In the genomic region with DNA sequence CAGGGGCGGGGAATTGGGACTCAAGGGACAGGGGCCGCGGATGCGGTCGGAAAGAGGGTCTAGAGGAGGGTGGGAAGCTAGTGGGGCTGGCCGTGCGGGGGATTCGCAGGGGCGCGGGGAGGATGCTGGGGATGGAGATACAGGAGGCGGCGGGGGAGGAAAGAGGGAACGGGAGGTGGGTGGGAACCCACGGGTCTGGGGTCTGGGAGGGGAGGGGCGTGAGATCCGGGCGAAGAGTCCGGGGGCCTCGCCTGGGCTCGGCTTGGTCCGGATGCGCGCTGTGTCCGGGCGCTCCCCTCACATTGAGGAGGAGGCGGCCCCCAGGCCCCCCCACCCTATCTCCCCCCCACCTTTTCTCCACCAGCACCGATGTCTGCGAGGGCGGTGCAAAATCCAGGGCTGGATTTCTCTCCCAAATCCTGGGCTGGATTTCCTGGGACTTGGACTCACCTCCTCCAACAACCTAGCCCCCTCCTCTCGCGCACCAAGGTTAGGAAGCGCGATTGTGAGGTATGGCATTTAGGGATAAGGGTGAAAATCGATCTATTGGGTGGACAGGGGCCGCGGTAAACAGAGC, we compare ENCODE assay signal across 8 cellular contexts. TPM values are rescaled to one million over a fixed set of nuclear protein-coding genes. Genes with fewer than 3 reads are reported as not detected.
A peak's percentile ranks its signal among the peaks of the same experiment; 100 is the strongest.
DNase-seq lines count a peak whose midpoint lies in the region; ATAC-seq, FAIRE-seq and TF ChIP-seq lines count a peak whose summit lies in the region.

A gene (minus strand): TSS at position 82 of the 577 bp plus-strand sequence. CDS start 496 bp downstream, outside the sequence.

- no peaks in the 10 kb centered on the region for H3K9me3 ChIP-seq in ES-I3 (ENCODE audit: control insufficient read depth, insufficient read depth, low read length)
- no peaks in the 10 kb centered on the region; a peak in 1 of 4 replicates for H3K9me3 ChIP-seq in H1 (ENCODE audit: insufficient read depth in 2 of 2, low read depth in 1 of 2, low read length in 1 of 2)
- H3K9me3 ChIP-seq in pancreas: no peaks in the 10 kb centered on the region

- TF ChIP-seq RAD21 in H1 (IDR thresholded peaks at IDR 0.05 in 1 of 2, conservative IDR thresholded peaks at IDR 0.05 in 1 of 2; ENCODE audit: low read depth in 2 of 2, low read length in 2 of 2): no peak

- no peak within 1 kb of the TSS for H2BK20ac ChIP-seq in H1 (ENCODE audit: low read length)

- peaks cover 46 to 80% (median 75%) of the 10 kb centered on the region in 4 experiments for H3K27me3 ChIP-seq in H1 (replicated peaks in 1 of 4; ENCODE audit: control insufficient read depth in 3 of 4, extremely low read depth in 1 of 4, insufficient read depth in 3 of 4, low read length in 3 of 4)
- peaks cover 0 to 12% (median 0%) of the 10 kb centered on the region in 4 donors for H3K27me3 ChIP-seq in pancreas

- DNase-seq in NCI-H69 (lab: John Stamatoyannopoulos, UW): peak; percentile 84
- DNase-seq in H1 (ENCODE audit: low read depth in 1 of 2, low spot score in 2 of 2): peak in 1 of 2 experiments; percentile 82
- no peak for DNase-seq in pancreas
- DNase-seq in activated gamma-delta T cell (lab: John Stamatoyannopoulos, UW): no peak

- peak within 1 kb of the TSS; percentile 29; the same call in 1 of the 2 replicates for H3K9ac ChIP-seq in ES-I3 (ENCODE audit: low read depth, low read length)
- no peak within 1 kb of the TSS for H3K9ac ChIP-seq in H1 (replicated peaks in 1 of 4; ENCODE audit: extremely low read depth in 1 of 4, low read depth in 3 of 4, low read length in 3 of 4)

- no peaks in the 10 kb centered on the region for H3K79me1 ChIP-seq in H1 (ENCODE audit: low read depth, low read length)

- H2AFZ ChIP-seq in H1 (ENCODE audit: low read length): no peak within 1 kb of the TSS

- H3K27ac ChIP-seq in H1 (ENCODE audit: low read depth, low read length) (no peak within 1 kb of the TSS), pancreas (no peak within 1 kb of the TSS)

- no peak for TF ChIP-seq EP300 in H1 (IDR thresholded peaks at IDR 0.05; ENCODE audit: borderline replicate concordance in 1 of 2, low read depth in 2 of 2, low read length in 2 of 2)

- TF ChIP-seq CTCF in H1 (IDR thresholded peaks at IDR 0.05; ENCODE audit: control extremely low read depth in 1 of 3, insufficient read depth in 1 of 3, low read depth in 1 of 3, low read length in 3 of 3): no peak
- no peak for TF ChIP-seq CTCF in pancreas (IDR thresholded peaks at IDR 0.05)

- no peak within 1 kb of the TSS; the same call in 1 of the 2 replicates for H3K18ac ChIP-seq in H1 (ENCODE audit: extremely low read depth, low read length)

- CTCF ChIA-PET in H1 (lab: Charles Lee; ENCODE audit: partially characterized antibody): interaction anchor here (0.6 to 11.2 kb wide), 8 partner anchors 16 to 264 kb away, joined by 3 to 149 read pairs (median 4); a partner anchor contains a TSS

- no peaks in the 10 kb centered on the region for H3K36me3 ChIP-seq in ES-I3 (ENCODE audit: insufficient read depth, low read length)
- H3K36me3 ChIP-seq in H1 (ENCODE audit: control insufficient read depth in 2 of 4, insufficient read depth in 4 of 4, low read length in 3 of 4): peaks cover 0 to 6% (median 0%) of the 10 kb centered on the region in 4 experiments; a peak in 1 of 8 replicates
- no peaks in the 10 kb centered on the region for H3K36me3 ChIP-seq in pancreas

- H3K4ac ChIP-seq in H1 (replicated peaks; ENCODE audit: insufficient read length, low read depth, low read length): no peak within 1 kb of the TSS

- POLR2A ChIA-PET in H1 (lab: Charles Lee; ENCODE audit: partially characterized antibody): interaction anchor here (0.7 to 5.2 kb wide), 8 partner anchors 11 to 133 kb away, joined by 3 to 59 read pairs (median 6); a partner anchor contains a TSS

- H4K20me1 ChIP-seq in H1 (replicated peaks in 1 of 2; ENCODE audit: control insufficient read depth in 1 of 2, insufficient read depth in 2 of 2, low read length in 2 of 2): peaks cover 0 to 17% of the 10 kb centered on the region in 2 experiments

- peak within 1 kb of the TSS; percentile 79 to 93 for H3K4me2 ChIP-seq in H1 (ENCODE audit: insufficient read depth in 1 of 2, low read depth in 2 of 2, low read length in 2 of 2)

- WGBS in H1 (ENCODE audit: extremely low coverage in 1 of 2, insufficient coverage in 1 of 2, insufficient read length in 1 of 2, insufficient replicate concordance in 2 of 2, low coverage in 1 of 2, low lambda C conversion rate in 2 of 2, missing lambda C conversion rate in 1 of 2), 2 experiments: 3% methylated on average over 10 of the region's 36 CpGs; no CpG with 5 or more reads in 1 of the 2 experiments
- 1 to 7% methylated on average over 22 to 35 of the region's 36 CpGs for WGBS in pancreas, 2 donors

- H4K91ac ChIP-seq in H1 (replicated peaks; ENCODE audit: insufficient read length, low read length): no peak within 1 kb of the TSS

- ATAC-seq in pancreas (no peak), HG03520 (IDR thresholded peaks at IDR 0.05; ENCODE audit: unreplicated experiment) (no peak), HG02970 (IDR thresholded peaks at IDR 0.05; ENCODE audit: low FRiP score, unreplicated experiment) (no peak), HG02885 (IDR thresholded peaks at IDR 0.05; ENCODE audit: poor library complexity, unreplicated experiment) (no peak)

- TF ChIP-seq POLR2A in H1 (IDR thresholded peaks at IDR 0.05; ENCODE audit: control extremely low read depth in 1 of 2, low read depth in 2 of 2, low read length in 2 of 2): no peak

- H2BK120ac ChIP-seq in H1 (replicated peaks; ENCODE audit: low read depth, low read length): no peak within 1 kb of the TSS

- H3K79me2 ChIP-seq in H1 (ENCODE audit: control insufficient read depth in 1 of 2, insufficient read depth in 2 of 2, low read length in 2 of 2): no peaks in the 10 kb centered on the region

- H3K4me3 ChIP-seq in H1 (ENCODE audit: extremely low read depth in 1 of 4, insufficient read depth in 2 of 4, low read depth in 3 of 4, low read length in 4 of 4): peak within 1 kb of the TSS; percentile 31 to 76 (median 43)
- peak within 1 kb of the TSS in 3 of 4 donors; percentile 3 to 42 (median 32) for H3K4me3 ChIP-seq in pancreas

- no peak within 1 kb of the TSS for H4K8ac ChIP-seq in H1 (ENCODE audit: extremely low read depth, insufficient read depth, low read length)

- peaks cover 2% of the 10 kb centered on the region; the same call in 1 of the 2 replicates for H3K23me2 ChIP-seq in H1 (ENCODE audit: low read depth, low read length)

- no peak within 1 kb of the TSS for H3K56ac ChIP-seq in H1 (replicated peaks; ENCODE audit: insufficient read length, low read depth, low read length)

- FAIRE-seq in H1 (lab: Jason Lieb, UNC) (peak; percentile 19), pancreas (lab: Jason Lieb, UNC) (no peak)

- H2BK5ac ChIP-seq in H1 (ENCODE audit: low read depth, low read length): no peak within 1 kb of the TSS

- intact Hi-C loops in pancreas (cut with DNase I): no loop called here

- no peak within 1 kb of the TSS for H4K5ac ChIP-seq in H1 (ENCODE audit: insufficient read length, low read depth, low read length)

- H2BK15ac ChIP-seq in H1 (ENCODE audit: low read length): 0 out of 2 replicates have a peak within 1 kb of the TSS, but pooled peaks have one; percentile 48

- no peak within 1 kb of the TSS for H3K14ac ChIP-seq in H1 (ENCODE audit: insufficient read length)

- H3K4me1 ChIP-seq in ES-I3 (ENCODE audit: insufficient read depth, low read length) (peaks cover 16% of the 10 kb centered on the region), H1 (replicated peaks in 1 of 4; ENCODE audit: control insufficient read depth in 3 of 4, insufficient read depth in 4 of 4, low read length in 3 of 4) (peaks cover 6 to 29% (median 12%) of the 10 kb centered on the region in 4 experiments; a peak in 6 of 7 replicates), pancreas (peaks cover 9 to 15% (median 13%) of the 10 kb centered on the region in 3 donors)

- no peak within 1 kb of the TSS for H3K23ac ChIP-seq in H1 (ENCODE audit: insufficient read length)

- no peak within 1 kb of the TSS for H2BK12ac ChIP-seq in H1 (ENCODE audit: low read depth, low read length)

- H2AK5ac ChIP-seq in H1 (ENCODE audit: low read depth, low read length): no peak within 1 kb of the TSS

TF ChIP-seq in H1, 55 proteins besides CTCF, POLR2A, EP300 and RAD21 (continues in another document):
- peak; percentile 99 for TF ChIP-seq SP1 (IDR thresholded peaks at IDR 0.05; ENCODE audit: low read depth, low read length)
- TF ChIP-seq RBBP5 (IDR thresholded peaks at IDR 0.05; ENCODE audit: borderline replicate concordance, low read depth, low read length): no peak
- TF ChIP-seq SP4 (IDR thresholded peaks at IDR 0.05; ENCODE audit: low read length): no peak
- no peak for TF ChIP-seq RXRA (IDR thresholded peaks at IDR 0.05; ENCODE audit: insufficient read depth, low read depth, low read length)
- TF ChIP-seq KDM1A (IDR thresholded peaks at IDR 0.05; ENCODE audit: borderline replicate concordance, low read length): no peak
- no peak for TF ChIP-seq TBP (IDR thresholded peaks at IDR 0.05; ENCODE audit: low read depth, low read length)
- no peak for TF ChIP-seq NANOG (IDR thresholded peaks at IDR 0.05; ENCODE audit: insufficient read depth, low read depth, low read length, poor library complexity, severe bottlenecking)
- TF ChIP-seq ASH2L (IDR thresholded peaks at IDR 0.05; ENCODE audit: low read length): no peak
- peak; percentile 38; the same call in 1 of the 2 replicates for TF ChIP-seq CREB1 (IDR thresholded peaks at IDR 0.05)
- no peak for TF ChIP-seq PHF8 (conservative IDR thresholded peaks at IDR 0.05; ENCODE audit: low read depth, low read length)
- TF ChIP-seq KDM4A (IDR thresholded peaks at IDR 0.05; ENCODE audit: low read depth, low read length, severe bottlenecking): no peak
- TF ChIP-seq SIN3A (conservative IDR thresholded peaks at IDR 0.05 in 1 of 2, IDR thresholded peaks at IDR 0.05 in 1 of 2; ENCODE audit: low read depth in 1 of 2, low read length in 2 of 2): peak in 1 of 2 experiments; percentile 40; a peak in 1 of 4 replicates
- peak; percentile 52; the same call in 1 of the 2 replicates for TF ChIP-seq RFX5 (IDR thresholded peaks at IDR 0.05; ENCODE audit: borderline replicate concordance, low read depth, low read length)
- no peak for TF ChIP-seq NRF1 (IDR thresholded peaks at IDR 0.05; ENCODE audit: low read depth, low read length)
- TF ChIP-seq GTF2F1 (IDR thresholded peaks at IDR 0.05; ENCODE audit: borderline replicate concordance, low read depth, low read length): no peak

RNA-seq across cellular contexts. Expression of the gene that starts here (rescaled TPM):
- total RNA-seq in H1 (2021; fragmentation: NEBNext Ultra II Directional; extraction: Animal tissue kit (Norgen Biotek cat#: 25700)): 1.5 and 1.7 TPM in 2 replicates
- polyA plus RNA-seq in H1 (2011; rRNA removed) (1.5 and 1.8 TPM in 2 replicates), pancreas (1 to 10 TPM in 1 of 2 donors, under 1 TPM in 1; 0.87 to 3.0 TPM)
- 1.4 TPM for polyA plus RNA-seq in H1 (2011; cell fraction: cytosol; rRNA removed)
- polyA plus RNA-seq in H1 (2011; cell fraction: nucleus; rRNA removed): 6.8 TPM
- 1.7 to 2.6 TPM (median 2.1 TPM) in 4 replicates for polyA plus RNA-seq in H1 (2012, experiment 1 of 2)
- polyA plus RNA-seq in H1 (2012, experiment 2 of 2): 0.91 TPM
- polyA plus RNA-seq in H1 (2013, experiment 1 of 2): 1.0 TPM
- polyA plus RNA-seq in H1 (2013, experiment 2 of 2): 1.3 TPM
- polyA minus RNA-seq in H1 (2011; rRNA and poly(A)+ RNA removed): 0.63 and 0.98 TPM in 2 replicates
- polyA minus RNA-seq in H1 (2011; cell fraction: cytosol; rRNA and poly(A)+ RNA removed): 2.1 TPM
- polyA minus RNA-seq in H1 (2011; cell fraction: nucleus; rRNA and poly(A)+ RNA removed): 2.8 TPM
- total RNA-seq in pancreas: 1 to 10 TPM in 1 of 6 donors, under 1 TPM in 5; 0.24 to 1.2 (median 0.72) TPM
